Comparison of ENCODE assay signal across 1 cellular context in the genomic region with DNA sequence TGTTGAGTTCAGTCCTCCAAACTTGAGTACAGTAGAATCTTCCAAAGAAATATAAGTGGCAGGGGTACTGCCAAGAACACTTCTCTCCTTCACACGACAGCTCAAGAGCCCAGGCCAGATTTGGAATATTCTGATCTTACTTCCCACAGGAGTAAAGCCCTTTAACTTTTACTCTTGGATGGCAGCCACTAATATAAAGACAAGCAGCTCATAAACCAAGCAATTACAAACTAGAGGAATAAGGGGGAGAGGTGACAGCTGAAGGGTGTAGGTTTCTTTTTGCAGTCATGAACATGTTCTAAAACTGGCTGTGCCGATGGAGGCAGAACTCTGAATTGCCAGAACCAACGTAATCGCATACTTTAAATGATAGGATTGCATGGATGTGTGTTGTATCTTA.
TF ChIP-seq lines count a peak whose summit lies in the region.

No MANE protein-coding gene starts in this region.

TF ChIP-seq in HEK293, 187 proteins besides CTCF, POLR2A, EP300 and RAD21 (continued from another document):
- TF ChIP-seq ZBTB20 (tag by site-specific recombination; IDR thresholded peaks at IDR 0.05) (peak; percentile 25; the same call in 1 of the 2 replicates), ZBTB7A (tag by site-specific recombination; IDR thresholded peaks at IDR 0.05; ENCODE audit: low read depth) (no peak), ZNF600 (tag by site-specific recombination; IDR thresholded peaks at IDR 0.05) (0 out of 2 replicates have a peak, but pooled peaks have one; percentile 15)
- TF ChIP-seq, protein P1, sequence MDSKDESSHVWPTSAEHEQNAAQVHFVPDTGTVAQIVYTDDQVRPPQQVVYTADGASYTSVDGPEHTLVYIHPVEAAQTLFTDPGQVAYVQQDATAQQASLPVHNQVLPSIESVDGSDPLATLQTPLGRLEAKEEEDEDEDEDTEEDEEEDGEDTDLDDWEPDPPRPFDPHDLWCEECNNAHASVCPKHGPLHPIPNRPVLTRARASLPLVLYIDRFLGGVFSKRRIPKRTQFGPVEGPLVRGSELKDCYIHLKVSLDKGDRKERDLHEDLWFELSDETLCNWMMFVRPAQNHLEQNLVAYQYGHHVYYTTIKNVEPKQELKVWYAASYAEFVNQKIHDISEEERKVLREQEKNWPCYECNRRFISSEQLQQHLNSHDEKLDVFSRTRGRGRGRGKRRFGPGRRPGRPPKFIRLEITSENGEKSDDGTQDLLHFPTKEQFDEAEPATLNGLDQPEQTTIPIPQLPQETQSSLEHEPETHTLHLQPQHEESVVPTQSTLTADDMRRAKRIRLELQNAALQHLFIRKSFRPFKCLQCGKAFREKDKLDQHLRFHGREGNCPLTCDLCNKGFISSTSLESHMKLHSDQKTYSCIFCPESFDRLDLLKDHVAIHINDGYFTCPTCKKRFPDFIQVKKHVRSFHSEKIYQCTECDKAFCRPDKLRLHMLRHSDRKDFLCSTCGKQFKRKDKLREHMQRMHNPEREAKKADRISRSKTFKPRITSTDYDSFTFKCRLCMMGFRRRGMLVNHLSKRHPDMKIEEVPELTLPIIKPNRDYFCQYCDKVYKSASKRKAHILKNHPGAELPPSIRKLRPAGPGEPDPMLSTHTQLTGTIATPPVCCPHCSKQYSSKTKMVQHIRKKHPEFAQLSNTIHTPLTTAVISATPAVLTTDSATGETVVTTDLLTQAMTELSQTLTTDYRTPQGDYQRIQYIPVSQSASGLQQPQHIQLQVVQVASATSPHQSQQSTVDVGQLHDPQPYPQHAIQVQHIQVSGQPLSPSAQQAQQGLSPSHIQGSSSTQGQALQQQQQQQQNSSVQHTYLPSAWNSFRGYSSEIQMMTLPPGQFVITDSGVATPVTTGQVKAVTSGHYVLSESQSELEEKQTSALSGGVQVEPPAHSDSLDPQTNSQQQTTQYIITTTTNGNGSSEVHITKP (tag by site-specific recombination; IDR thresholded peaks at IDR 0.05) = peak; percentile 89
- TF ChIP-seq, protein P2, sequence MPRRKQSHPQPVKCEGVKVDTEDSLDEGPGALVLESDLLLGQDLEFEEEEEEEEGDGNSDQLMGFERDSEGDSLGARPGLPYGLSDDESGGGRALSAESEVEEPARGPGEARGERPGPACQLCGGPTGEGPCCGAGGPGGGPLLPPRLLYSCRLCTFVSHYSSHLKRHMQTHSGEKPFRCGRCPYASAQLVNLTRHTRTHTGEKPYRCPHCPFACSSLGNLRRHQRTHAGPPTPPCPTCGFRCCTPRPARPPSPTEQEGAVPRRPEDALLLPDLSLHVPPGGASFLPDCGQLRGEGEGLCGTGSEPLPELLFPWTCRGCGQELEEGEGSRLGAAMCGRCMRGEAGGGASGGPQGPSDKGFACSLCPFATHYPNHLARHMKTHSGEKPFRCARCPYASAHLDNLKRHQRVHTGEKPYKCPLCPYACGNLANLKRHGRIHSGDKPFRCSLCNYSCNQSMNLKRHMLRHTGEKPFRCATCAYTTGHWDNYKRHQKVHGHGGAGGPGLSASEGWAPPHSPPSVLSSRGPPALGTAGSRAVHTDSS (tag by site-specific recombination; IDR thresholded peaks at IDR 0.05) = no peak
